ENCODE assay signal across 8 cellular contexts in the genomic region with DNA sequence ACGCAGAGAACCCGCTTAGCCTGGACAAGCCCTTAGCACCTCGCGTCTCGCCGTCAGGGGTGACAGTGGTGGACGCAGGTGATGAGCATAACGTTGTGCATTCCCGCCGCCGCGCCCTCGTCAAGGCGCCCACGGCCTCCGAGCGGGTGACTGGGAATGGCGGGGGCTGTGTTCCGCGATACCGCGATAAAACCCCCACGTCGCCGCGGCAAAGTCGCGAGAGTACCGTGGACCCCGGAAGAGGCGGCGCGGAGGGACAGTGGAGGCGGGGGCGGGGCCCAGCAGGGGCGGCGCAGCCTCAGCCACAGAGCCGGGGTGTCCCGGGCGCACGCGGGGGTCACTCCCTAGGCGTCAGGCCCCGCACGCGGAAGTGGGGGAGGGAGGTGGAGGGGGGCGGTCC. TPM values are rescaled to one million over a fixed set of nuclear protein-coding genes. Genes with fewer than 3 reads are reported as not detected.
A peak's percentile ranks its signal among the peaks of the same experiment; 100 is the strongest.
DNase-seq lines count a peak whose midpoint lies in the region; ATAC-seq and TF ChIP-seq lines count a peak whose summit lies in the region.

No MANE protein-coding gene starts in this region.

- H3K27me3 ChIP-seq in endodermal cell (ENCODE audit: control insufficient read depth, insufficient read depth, low read length, poor library complexity, severe bottlenecking) = no peaks in the 10 kb centered on the region
- H3K27me3 ChIP-seq in thyroid gland = no peaks in the 10 kb centered on the region

- no peaks in the 10 kb centered on the region for H3K9me3 ChIP-seq in endodermal cell (ENCODE audit: control insufficient read depth, low read length)
- no peaks in the 10 kb centered on the region for H3K9me3 ChIP-seq in thyroid gland

- H3K36me3 ChIP-seq in endodermal cell (ENCODE audit: control insufficient read depth, insufficient read depth, low read length) (no peaks in the 10 kb centered on the region), thyroid gland (no peaks in the 10 kb centered on the region)

- DNase-seq in COLO829 (ENCODE audit: low spot score) (peak; percentile 11), endodermal cell (peak; percentile 36), posterior vena cava (ENCODE audit: low spot score) (peak; percentile 83), thyroid gland (peak; percentile 42 to 50), epidermal melanocyte (ENCODE audit: insufficient read length, low spot score) (no peak), iPS-NIHi7 (ENCODE audit: extremely low spot score) (no peak)
- DNase-seq in activated CD8-positive, alpha-beta T cell treated with anti-CD3 and anti-CD28 coated beads for 36 hours = peak; percentile 72

- H3K9me3 Mint-ChIP-seq in activated CD8-positive, alpha-beta T cell treated with anti-CD3 and anti-CD28 coated beads for 36 hours = peaks cover 5% of the 10 kb centered on the region
- no peaks in the 10 kb centered on the region for H3K9me3 Mint-ChIP-seq in endodermal cell

- H3K27me3 Mint-ChIP-seq in activated CD8-positive, alpha-beta T cell treated with anti-CD3 and anti-CD28 coated beads for 36 hours = no peaks in the 10 kb centered on the region
- H3K27me3 Mint-ChIP-seq in endodermal cell (ENCODE audit: insufficient read depth) = no peaks in the 10 kb centered on the region

- no peak overlapping the region for H3K9ac ChIP-seq in endodermal cell (ENCODE audit: extremely low read depth, low read length, poor library complexity, severe bottlenecking)

- H3K4me3 Mint-ChIP-seq in activated CD8-positive, alpha-beta T cell treated with anti-CD3 and anti-CD28 coated beads for 36 hours = peak overlapping the region; percentile 54
- no peak overlapping the region for H3K4me3 Mint-ChIP-seq in endodermal cell

- CTCF ChIA-PET in activated CD8-positive, alpha-beta T cell treated with anti-CD3 and anti-CD28 coated beads for 36 hours (lab: Charles Lee) = no interaction called here

- POLR2A ChIA-PET in activated CD8-positive, alpha-beta T cell treated with anti-CD3 and anti-CD28 coated beads for 36 hours (lab: Charles Lee) = interaction anchor here (1.2 kb wide), 1 partner anchor 70 kb away, joined by 3 read pairs; no protein-coding TSS in a partner anchor

- no peak for TF ChIP-seq CTCF in activated CD8-positive, alpha-beta T cell treated with anti-CD3 and anti-CD28 coated beads for 36 hours (IDR thresholded peaks at IDR 0.05)
- TF ChIP-seq CTCF in endodermal cell (conservative IDR thresholded peaks at IDR 0.05) (no peak), thyroid gland (IDR thresholded peaks at IDR 0.05) (no peak)

- H3K36me3 Mint-ChIP-seq in activated CD8-positive, alpha-beta T cell treated with anti-CD3 and anti-CD28 coated beads for 36 hours (ENCODE audit: low read depth) = no peaks in the 10 kb centered on the region
- H3K36me3 Mint-ChIP-seq in endodermal cell (ENCODE audit: low read depth) = no peaks in the 10 kb centered on the region

- H3K4me1 ChIP-seq in endodermal cell (ENCODE audit: control insufficient read depth, insufficient read depth, low read length) = no peaks in the 10 kb centered on the region
- H3K4me1 ChIP-seq in thyroid gland = peaks cover 16 to 21% of the 10 kb centered on the region in 2 donors

- peak in 1 of 2 donors; percentile 24 for TF ChIP-seq POLR2A in thyroid gland (IDR thresholded peaks at IDR 0.05)

- 96% methylated on average over 15 to 47 of the region's 47 CpGs for whole genome bisulfite sequencing in endodermal cell (ENCODE audit: insufficient coverage in 1 of 2, insufficient read length in 1 of 2), 2 experiments
- 31 to 35% methylated on average over 15 to 40 of the region's 47 CpGs for WGBS in thyroid gland, 2 donors

- peak overlapping the region; percentile 34 for H3K27ac Mint-ChIP-seq in activated CD8-positive, alpha-beta T cell treated with anti-CD3 and anti-CD28 coated beads for 36 hours
- H3K27ac Mint-ChIP-seq in endodermal cell = no peak overlapping the region

- ATAC-seq in activated CD8-positive, alpha-beta T cell treated with anti-CD3 and anti-CD28 coated beads for 36 hours = peak; percentile 88
- ATAC-seq in HG03460 (IDR thresholded peaks at IDR 0.05; ENCODE audit: unreplicated experiment) = no peak

- intact Hi-C loops in activated CD8-positive, alpha-beta T cell treated with anti-CD3 and anti-CD28 coated beads for 36 hours (cut with micrococcal nuclease) = no loop called here
- intact Hi-C loops in posterior vena cava (cut with DNase I) (no loop called here), thyroid gland (cut with DNase I) (no loop called here)

- no peak overlapping the region for H3K4me3 ChIP-seq in endodermal cell (ENCODE audit: low read length)
- peak overlapping the region in 2 of 3 donors; percentile 33 to 39 for H3K4me3 ChIP-seq in thyroid gland (replicated peaks in 1 of 3)

- no peak overlapping the region for H3K27ac ChIP-seq in endodermal cell (ENCODE audit: low read depth, low read length)
- H3K27ac ChIP-seq in thyroid gland = no peak overlapping the region

- peaks cover 3% of the 10 kb centered on the region for H3K4me1 Mint-ChIP-seq in activated CD8-positive, alpha-beta T cell treated with anti-CD3 and anti-CD28 coated beads for 36 hours (ENCODE audit: low read depth)
- H3K4me1 Mint-ChIP-seq in endodermal cell = peaks cover 1% of the 10 kb centered on the region

RNA-seq across cellular contexts. Expression of a gene that starts 53.8 kb away (rescaled TPM):
- 1 to 10 TPM; 4.9 to 7.0 TPM for total RNA-seq in activated CD8-positive, alpha-beta T cell treated with anti-CD3 and anti-CD28 coated beads for 36 hours
- total RNA-seq in endodermal cell (1 to 10 TPM in 1 of 2 donors, under 1 TPM in 1; 0.73 to 1.6 TPM), posterior vena cava (1 to 10 TPM; 7.4 to 8.4 TPM), thyroid gland (10 to 100 TPM in 3 of 4 donors, 1 to 10 TPM in 1; 8.9 to 19.1 (median 16.4) TPM)
- polyA plus RNA-seq in endodermal cell (2013, experiment 1 of 2) = 0.32 TPM
- 0.29 TPM for polyA plus RNA-seq in endodermal cell (2013, experiment 2 of 2)

RNA-seq across cellular contexts. Expression of a gene that starts 54.1 kb away (rescaled TPM):
- not detected for total RNA-seq in activated CD8-positive, alpha-beta T cell treated with anti-CD3 and anti-CD28 coated beads for 36 hours
- total RNA-seq in endodermal cell = not detected
- polyA plus RNA-seq in endodermal cell (2013, experiment 1 of 2) = not detected
- polyA plus RNA-seq in endodermal cell (2013, experiment 2 of 2) = not detected
- total RNA-seq in posterior vena cava = not detected
- 1 to 10 TPM in 2 of 4 donors, under 1 TPM in 1, not detected in 1; 0.27 to 1.9 (median 1.1) TPM for total RNA-seq in thyroid gland

Comparison
In these comparisons a context has a peak if more than half of its experiments do, and no peak if none do; other contexts are left out.
1. DNase-seq: peak in COLO829 (single experiment), activated CD8-positive, alpha-beta T cell treated with anti-CD3 and anti-CD28 coated beads for 36 hours (single experiment), endodermal cell (single experiment), posterior vena cava (single experiment) and thyroid gland (2 of 2); none in epidermal melanocyte (single experiment) and iPS-NIHi7 (single experiment).